16 cellular contexts compared by ENCODE assay signal in genomic region chr5:126483156-126483555, GRCh38. TPM values are rescaled to one million over a fixed set of nuclear protein-coding genes. Genes with fewer than 3 reads are reported as not detected.
A peak's percentile ranks its signal among the peaks of the same experiment; 100 is the strongest.
DNase-seq lines count a peak whose midpoint lies in the region; ATAC-seq and TF ChIP-seq lines count a peak whose summit lies in the region.
"Had no signal": no experiment of that assay in that cellular context is flagged by ENCODE, and none has a peak within 500 bp of the region (broad histone marks: within the 10 kb centered on the region; RNA-seq: fewer than 3 reads in every experiment).

No MANE protein-coding gene starts in this region.

- H3K27ac Mint-ChIP-seq in CD4-positive, alpha-beta memory T cell, result peak overlapping the region in 1 of 7 donors; percentile 47
- H3K27ac Mint-ChIP-seq: activated CD4-positive, alpha-beta memory T cell treated with anti-CD3 and anti-CD28 coated beads for 36 hours had no signal

- H3K14ac ChIP-seq in neuronal stem cell (ENCODE audit: low read length), result no peak overlapping the region

- no peaks in the 10 kb centered on the region for H3K79me1 ChIP-seq in neuronal stem cell (ENCODE audit: low read depth, low read length)

- H4K8ac ChIP-seq in neuronal stem cell (ENCODE audit: low read depth, low read length), result no peak overlapping the region

- H3K18ac ChIP-seq in neuronal stem cell (ENCODE audit: low read length), result no peak overlapping the region

- no peak overlapping the region for H3K4me2 ChIP-seq in neuronal stem cell (ENCODE audit: insufficient read depth, low read length, poor library complexity, severe bottlenecking)

- H2BK120ac ChIP-seq in neuronal stem cell (ENCODE audit: low read depth, low read length), result no peak overlapping the region

- H3K9me3 ChIP-seq in neuronal stem cell (replicated peaks in 1 of 2; ENCODE audit: control insufficient read depth in 2 of 2, insufficient read depth in 1 of 2, low read depth in 1 of 2, low read length in 2 of 2), result no peaks in the 10 kb centered on the region
- no peaks in the 10 kb centered on the region for H3K9me3 ChIP-seq in CD4-positive, alpha-beta memory T cell (ENCODE audit: control insufficient read depth in 1 of 2, low read length in 2 of 2)
- H3K9me3 ChIP-seq: spleen, suprapubic skin had no signal

- H3K4ac ChIP-seq in neuronal stem cell (ENCODE audit: low read length), result no peak overlapping the region

- peaks cover 52 to 60% of the 10 kb centered on the region in 2 donors for H3K36me3 Mint-ChIP-seq in CD4-positive, alpha-beta memory T cell

- no peak overlapping the region for H4K91ac ChIP-seq in neuronal stem cell (ENCODE audit: low read depth, low read length, poor library complexity)

- intact Hi-C loops in left colon (cut with DNase I, micrococcal nuclease), result no loop called here
- intact Hi-C loops in CD4-positive, alpha-beta memory T cell (cut with micrococcal nuclease), result no loop called here

- no peaks in the 10 kb centered on the region for H3K27me3 ChIP-seq in neuronal stem cell (ENCODE audit: control insufficient read depth in 3 of 3, insufficient read depth in 3 of 3, low read depth in 1 of 3, low read length in 3 of 3)
- no peaks in the 10 kb centered on the region for H3K27me3 ChIP-seq in CD4-positive, alpha-beta memory T cell (ENCODE audit: insufficient read depth, low read length)
- H3K27me3 ChIP-seq: brain microvascular endothelial cell, spleen, suprapubic skin had no signal

- no peak for TF ChIP-seq CTCF in AG10803 (conservative IDR thresholded peaks at IDR 0.05; ENCODE audit: low read length)

- no peak overlapping the region for H2BK5ac ChIP-seq in neuronal stem cell (ENCODE audit: low read length)

- H3K27ac ChIP-seq in cingulate gyrus (ENCODE audit: low read depth, low read length), result peak overlapping the region; percentile 42
- no peak overlapping the region for H3K27ac ChIP-seq in neuronal stem cell (replicated peaks; ENCODE audit: low read length)
- H3K27ac ChIP-seq in CD4-positive, alpha-beta memory T cell (ENCODE audit: low read depth, low read length), result no peak overlapping the region
- H3K27ac ChIP-seq: brain microvascular endothelial cell, spleen, suprapubic skin had no signal

- no peaks in the 10 kb centered on the region for H3K4me1 ChIP-seq in neuronal stem cell (ENCODE audit: control insufficient read depth in 2 of 2, insufficient read depth in 1 of 2, low read depth in 1 of 2, low read length in 2 of 2)
- H3K4me1 ChIP-seq in CD4-positive, alpha-beta memory T cell (ENCODE audit: insufficient read depth, low read length), result no peaks in the 10 kb centered on the region
- H3K4me1 ChIP-seq: spleen had no signal

- no peaks in the 10 kb centered on the region for H3K4me1 Mint-ChIP-seq in CD4-positive, alpha-beta memory T cell

- no peak overlapping the region for H2BK12ac ChIP-seq in neuronal stem cell (ENCODE audit: low read length)

- CTCF ChIA-PET in CD4-positive, alpha-beta memory T cell (lab: Charles Lee; ENCODE audit: partially characterized antibody), result interaction anchor here (1.2 to 1.5 kb wide), 2 partner anchors 17 to 22 kb away, joined by 3 to 9 read pairs; no protein-coding TSS in a partner anchor

- no peaks in the 10 kb centered on the region for H3K27me3 Mint-ChIP-seq in CD4-positive, alpha-beta memory T cell
- H3K27me3 Mint-ChIP-seq: activated CD4-positive, alpha-beta memory T cell treated with anti-CD3 and anti-CD28 coated beads for 36 hours had no signal

- peaks cover 0 to 3% of the 10 kb centered on the region in 2 donors for H3K36me3 ChIP-seq in neuronal stem cell (replicated peaks in 1 of 2; ENCODE audit: control insufficient read depth in 2 of 2, insufficient read depth in 2 of 2, low read length in 2 of 2)
- H3K36me3 ChIP-seq in CD4-positive, alpha-beta memory T cell (ENCODE audit: insufficient read depth, low read length), result peaks cover 10% of the 10 kb centered on the region

- H3K9ac ChIP-seq in neuronal stem cell (ENCODE audit: low read depth, low read length, poor library complexity), result no peak overlapping the region

- no peak overlapping the region for H3K4me3 Mint-ChIP-seq in CD4-positive, alpha-beta memory T cell
- H3K4me3 Mint-ChIP-seq: activated CD4-positive, alpha-beta memory T cell treated with anti-CD3 and anti-CD28 coated beads for 36 hours had no signal

- H2AK5ac ChIP-seq in neuronal stem cell (ENCODE audit: low read depth, low read length), result no peak overlapping the region

- no peak for ATAC-seq in left colon
- ATAC-seq: HepG2 had no signal

- H3K4me3 ChIP-seq in AG10803 (ENCODE audit: low read length) (no peak overlapping the region), neuronal stem cell (ENCODE audit: low read length in 2 of 2) (no peak overlapping the region)
- H3K4me3 ChIP-seq in CD4-positive, alpha-beta memory T cell (ENCODE audit: low read length in 2 of 2), result no peak overlapping the region
- H3K4me3 ChIP-seq: spleen, suprapubic skin had no signal

- POLR2A ChIA-PET in CD4-positive, alpha-beta memory T cell (lab: Charles Lee; ENCODE audit: partially characterized antibody), result interaction anchor here (0.6 to 1.0 kb wide), 2 partner anchors 12 to 60 kb away, joined by 3 to 5 read pairs; partner anchors contain the start of gene GRAMD2B

- H2BK15ac ChIP-seq in neuronal stem cell (ENCODE audit: low read length), result no peak overlapping the region

- no peaks in the 10 kb centered on the region for H3K9me3 Mint-ChIP-seq in CD4-positive, alpha-beta memory T cell
- H3K9me3 Mint-ChIP-seq: activated CD4-positive, alpha-beta memory T cell treated with anti-CD3 and anti-CD28 coated beads for 36 hours had no signal

- H3K23ac ChIP-seq in neuronal stem cell (ENCODE audit: low read depth, low read length, poor library complexity), result no peak overlapping the region

- H2AFZ ChIP-seq in neuronal stem cell (ENCODE audit: low read length), result peak overlapping the region; percentile 11

- DNase-seq in AG10803 (ENCODE audit: low read depth) (peak; percentile 42), LHCN-M2 (ENCODE audit: low read depth) (peak; percentile 58), neuronal stem cell (ENCODE audit: low spot score) (no peak), left colon (no peak), NCI-H2196 treated with DMSO at 0.1 percent for 48 hours (lab: John Stamatoyannopoulos, UW; ENCODE audit: unreplicated experiment) (no peak)
- no peak for DNase-seq in activated CD4-positive, CD25-positive, alpha-beta regulatory T cell (lab: John Stamatoyannopoulos, UW)
- DNase-seq in CD4-positive, alpha-beta memory T cell, result no peak
- DNase-seq: activated CD4-positive, alpha-beta memory T cell treated with anti-CD3 and anti-CD28 coated beads for 36 hours; activated gamma-delta T cell; brain microvascular endothelial cell; NCI-H510A treated with DMSO at 0.1 percent for 48 hours; spleen; T1000 had no signal

- WGBS in neuronal stem cell (ENCODE audit: extremely low coverage in 2 of 2, insufficient read length in 2 of 2, insufficient replicate concordance in 1 of 2), 2 donors, result no CpG with 5 or more reads among the region's 3 CpGs

RNA-seq across cellular contexts. Expression of gene GRAMD2B, which starts 59.9 kb away (rescaled TPM):
- total RNA-seq in LHCN-M2 (2014; rRNA removed) (16.3 and 23.1 TPM in 2 replicates), left colon (10 to 100 TPM; 49.8 to 52.2 TPM)
- 53.8 TPM for polyA plus RNA-seq in LHCN-M2 (2012)
- 4.8 TPM for polyA plus RNA-seq in neuronal stem cell (2013, experiment 1 of 2)
- polyA plus RNA-seq in neuronal stem cell (2013, experiment 2 of 2), result 5.9 TPM
- total RNA-seq in CD4-positive, alpha-beta memory T cell, result 1 to 10 TPM; 4.8 to 6.1 TPM
- polyA plus RNA-seq in CD4-positive, alpha-beta memory T cell, result 1 to 10 TPM; 4.0 to 5.5 TPM

Comparison
In these comparisons a context has a peak if more than half of its experiments do, and no peak if none do; other contexts are left out.
1. DNase-seq: peak in AG10803 (single experiment) and LHCN-M2 (single experiment); none in neuronal stem cell (single experiment), left colon (0 of 2), NCI-H2196 treated with DMSO at 0.1 percent for 48 hours (single experiment), activated CD4-positive, CD25-positive, alpha-beta regulatory T cell (0 of 4) and CD4-positive, alpha-beta memory T cell (0 of 5).